ENCODE assay signal across 8 cellular contexts in genomic region chr10:15370741-15371701, GRCh38. TPM values are rescaled to one million over a fixed set of nuclear protein-coding genes. Genes with fewer than 3 reads are reported as not detected.
DNase-seq lines count a peak whose midpoint lies in the region; ATAC-seq and TF ChIP-seq lines count a peak whose summit lies in the region.

TSS of gene FAM171A1 (minus strand) at chr10:15371289. CDS start at chr10:15371052, 237 bp downstream.

- H3K27me3 ChIP-seq in prostate gland (replicated peaks; ENCODE audit: insufficient read depth) = no peaks in the 10 kb centered on the region

- intact Hi-C loops in left ventricle myocardium superior (cut with micrococcal nuclease) = no loop called here
- intact Hi-C loops in prostate gland (cut with DNase I) = loop anchor here (1.0 kb wide), 2 partner anchors 109 to 161 kb away; no protein-coding TSS in a partner anchor

- peaks cover 4% of the 10 kb centered on the region for H3K4me1 Mint-ChIP-seq in T-helper 1 cell treated with Interleukin-12 subunit alpha and Interleukin-12 subunit beta and Interleukin-4 antibody, amounts not matched to agents 30 μg/mL and 1 μg/mL, for 36 hours (ENCODE audit: low read depth)

- peak within 1 kb of the TSS; percentile 69 for H3K4me3 Mint-ChIP-seq in T-helper 1 cell treated with Interleukin-12 subunit alpha and Interleukin-12 subunit beta and Interleukin-4 antibody, amounts not matched to agents 30 μg/mL and 1 μg/mL, for 36 hours

- peaks cover 73% of the 10 kb centered on the region for H3K27me3 Mint-ChIP-seq in T-helper 1 cell treated with Interleukin-12 subunit alpha and Interleukin-12 subunit beta and Interleukin-4 antibody, amounts not matched to agents 30 μg/mL and 1 μg/mL, for 36 hours (ENCODE audit: low read depth)

- H3K4me1 ChIP-seq in prostate gland (replicated peaks) = no peaks in the 10 kb centered on the region
- H3K4me1 ChIP-seq in urinary bladder (ENCODE audit: insufficient read depth) = no peaks in the 10 kb centered on the region

- H3K27ac ChIP-seq in prostate gland (peak within 1 kb of the TSS; percentile 61 to 62), urinary bladder (ENCODE audit: low read depth) (peak within 1 kb of the TSS; percentile 23)

- H3K36me3 Mint-ChIP-seq in T-helper 1 cell treated with Interleukin-12 subunit alpha and Interleukin-12 subunit beta and Interleukin-4 antibody, amounts not matched to agents 30 μg/mL and 1 μg/mL, for 36 hours (ENCODE audit: low read depth) = no peaks in the 10 kb centered on the region

- H3K36me3 ChIP-seq in prostate gland = no peaks in the 10 kb centered on the region
- no peaks in the 10 kb centered on the region for H3K36me3 ChIP-seq in urinary bladder (ENCODE audit: insufficient read depth)

- DNase-seq in NCI-H1436 (lab: John Stamatoyannopoulos, UW) (peak; percentile 48), NCI-H1436 treated with DMSO at 0.1 percent for 48 hours (lab: John Stamatoyannopoulos, UW) (no peak), amniotic stem cell (lab: John Stamatoyannopoulos, UW) (peak; percentile 49), left ventricle myocardium superior (peak; percentile 80), prostate gland (ENCODE audit: low spot score) (peak; percentile 59)

- H3K27ac Mint-ChIP-seq in T-helper 1 cell treated with Interleukin-12 subunit alpha and Interleukin-12 subunit beta and Interleukin-4 antibody, amounts not matched to agents 30 μg/mL and 1 μg/mL, for 36 hours = peak within 1 kb of the TSS; percentile 55

- WGBS in prostate gland = 35% methylated on average over 7 of the region's 135 CpGs
- WGBS in urinary bladder = 2% methylated on average over 129 of the region's 135 CpGs

- no peaks in the 10 kb centered on the region for H3K9me3 ChIP-seq in prostate gland

- peak in 1 of 4 experiments; percentile 25 for TF ChIP-seq CTCF in prostate gland (IDR thresholded peaks at IDR 0.05)

- ATAC-seq in HG03139 (IDR thresholded peaks at IDR 0.05; ENCODE audit: unreplicated experiment) (peak; percentile 51), left ventricle myocardium superior (peak; percentile 86)

- H3K9me3 Mint-ChIP-seq in T-helper 1 cell treated with Interleukin-12 subunit alpha and Interleukin-12 subunit beta and Interleukin-4 antibody, amounts not matched to agents 30 μg/mL and 1 μg/mL, for 36 hours = no peaks in the 10 kb centered on the region

- no peak for TF ChIP-seq POLR2A in prostate gland (IDR thresholded peaks at IDR 0.05)

- peak within 1 kb of the TSS; percentile 58 to 67 for H3K4me3 ChIP-seq in prostate gland
- peak within 1 kb of the TSS; percentile 96 for H3K4me3 ChIP-seq in urinary bladder (ENCODE audit: low read depth, low read length)

RNA-seq across cellular contexts. Expression of gene FAM171A1, which starts in this region (rescaled TPM):
- total RNA-seq in left ventricle myocardium superior (11.6 TPM), prostate gland (10 to 100 TPM; 16.3 to 24.2 TPM), urinary bladder (19.6 TPM)
- polyA plus RNA-seq in urinary bladder = 19.7 TPM
